8 cellular contexts compared by ENCODE assay signal in genomic region chr14:73758392-73759182, GRCh38. TPM values are rescaled to one million over a fixed set of nuclear protein-coding genes. Genes with fewer than 3 reads are reported as not detected.
DNase-seq lines count a peak whose midpoint lies in the region; ATAC-seq, FAIRE-seq and TF ChIP-seq lines count a peak whose summit lies in the region.

No MANE protein-coding gene starts in this region.

- H3K27me3 Mint-ChIP-seq in astrocyte (ENCODE audit: low read depth, unreplicated experiment), result no peaks in the 10 kb centered on the region

- H3K4me3 ChIP-seq in astrocyte (ENCODE audit: insufficient read depth, low read depth, low read length) (peak overlapping the region; percentile 73), iPS-15b (ENCODE audit: low read depth, low read length) (peak overlapping the region; percentile 77), skeletal muscle satellite cell (ENCODE audit: low read length) (peak overlapping the region; percentile 86)

- peak overlapping the region; percentile 92 for H3K4me2 ChIP-seq in astrocyte (ENCODE audit: low read length)
- H3K4me2 ChIP-seq in skeletal muscle satellite cell (ENCODE audit: low read length), result peak overlapping the region; percentile 89

- H3K36me3 ChIP-seq in astrocyte (ENCODE audit: insufficient read depth, low read length) (no peaks in the 10 kb centered on the region), iPS-15b (ENCODE audit: control insufficient read depth, insufficient read depth, low read length) (peaks cover 4% of the 10 kb centered on the region), skeletal muscle satellite cell (ENCODE audit: insufficient read depth, low read length) (no peaks in the 10 kb centered on the region)

- H4K20me1 ChIP-seq in astrocyte (ENCODE audit: insufficient read depth, low read length), result peaks cover 71% of the 10 kb centered on the region

- FAIRE-seq in GM12892 (lab: Jason Lieb, UNC) (peak; percentile 77), astrocyte (lab: Jason Lieb, UNC) (no peak)

- 0 out of 2 replicates have a peak, but pooled peaks have one; percentile 40 for TF ChIP-seq POLR2A in GM12892 (IDR thresholded peaks at IDR 0.05; ENCODE audit: low read depth, low read length)

- H3K36me3 Mint-ChIP-seq in astrocyte (ENCODE audit: low read depth, unreplicated experiment), result peaks cover 3% of the 10 kb centered on the region

- ATAC-seq in HG02759 (IDR thresholded peaks at IDR 0.05; ENCODE audit: unreplicated experiment), result no peak
- no peak for ATAC-seq in HG02798 (IDR thresholded peaks at IDR 0.05; ENCODE audit: poor library complexity, unreplicated experiment)

- no peaks in the 10 kb centered on the region for H3K9me3 ChIP-seq in astrocyte (ENCODE audit: insufficient read depth, low read depth, low read length)
- no peaks in the 10 kb centered on the region for H3K9me3 ChIP-seq in iPS-15b (ENCODE audit: control insufficient read depth, insufficient read depth, low read length)
- no peaks in the 10 kb centered on the region for H3K9me3 ChIP-seq in skeletal muscle satellite cell (replicated peaks; ENCODE audit: low read length)

- peaks cover 53% of the 10 kb centered on the region for H3K4me1 ChIP-seq in astrocyte (ENCODE audit: insufficient read depth, low read length)
- peaks cover 16% of the 10 kb centered on the region for H3K4me1 ChIP-seq in iPS-15b (ENCODE audit: control insufficient read depth, insufficient read depth, low read length)
- peaks cover 65% of the 10 kb centered on the region for H3K4me1 ChIP-seq in skeletal muscle satellite cell (ENCODE audit: control insufficient read depth, insufficient read depth, low read length)

- peak overlapping the region; percentile 88 for H3K9ac ChIP-seq in astrocyte (ENCODE audit: low read length)
- H3K9ac ChIP-seq in iPS-15b (ENCODE audit: low read depth, low read length), result peak overlapping the region; percentile 60
- peak overlapping the region; percentile 85 for H3K9ac ChIP-seq in skeletal muscle satellite cell (ENCODE audit: low read depth, low read length)

- no peak overlapping the region for H2AFZ ChIP-seq in astrocyte (ENCODE audit: low read depth, low read length)

- H3K27ac Mint-ChIP-seq in astrocyte (ENCODE audit: unreplicated experiment), result peak overlapping the region; percentile 93

- H3K4me3 Mint-ChIP-seq in astrocyte (ENCODE audit: unreplicated experiment), result peak overlapping the region; percentile 84

- peaks cover 83% of the 10 kb centered on the region for H3K79me2 ChIP-seq in astrocyte (ENCODE audit: insufficient read depth, low read length)

- peak overlapping the region; percentile 97 for H3K27ac ChIP-seq in astrocyte (ENCODE audit: low read depth, low read length)

- no peak for DNase-seq in GM12892 (ENCODE audit: insufficient read length)
- peak; percentile 79 for DNase-seq in NCI-H1694 (lab: John Stamatoyannopoulos, UW)
- peak; percentile 71 for DNase-seq in T-helper 9 cell
- DNase-seq in astrocyte (ENCODE audit: low read depth), result peak; percentile 43

- peak; percentile 44 for TF ChIP-seq CTCF in astrocyte (IDR thresholded peaks at IDR 0.05; ENCODE audit: insufficient read depth, low read depth, low read length)

- H3K27me3 ChIP-seq in astrocyte (ENCODE audit: insufficient read depth, low read length) (no peaks in the 10 kb centered on the region), iPS-15b (ENCODE audit: control insufficient read depth, insufficient read depth, low read length) (peaks cover 19% of the 10 kb centered on the region), skeletal muscle satellite cell (ENCODE audit: control insufficient read depth, insufficient read depth, low read length) (no peaks in the 10 kb centered on the region)

- peaks cover 58% of the 10 kb centered on the region for H3K4me1 Mint-ChIP-seq in astrocyte (ENCODE audit: low read depth, unreplicated experiment)

- no peaks in the 10 kb centered on the region for H3K9me3 Mint-ChIP-seq in astrocyte (ENCODE audit: unreplicated experiment)

RNA-seq across cellular contexts. Expression of gene PNMA1, which starts 44.4 kb away (rescaled TPM):
- polyA plus RNA-seq in GM12892 (2012; ENCODE audit: missing spikeins), result 13.3 TPM
- total RNA-seq in astrocyte, result 67.4 and 74.3 TPM in 2 replicates
- total RNA-seq in skeletal muscle satellite cell (2012; rRNA removed), result 22.1 and 28.8 TPM in 2 replicates
